17 cellular contexts compared by ENCODE assay signal in genomic region chrX:47489507-47490275, GRCh38. TPM values are rescaled to one million over a fixed set of nuclear protein-coding genes. Genes with fewer than 3 reads are reported as not detected.
A peak's percentile ranks its signal among the peaks of the same experiment; 100 is the strongest.
DNase-seq lines count a peak whose midpoint lies in the region; ATAC-seq and TF ChIP-seq lines count a peak whose summit lies in the region.
"Had no signal": no experiment of that assay in that cellular context is flagged by ENCODE, and none has a peak within 500 bp of the region (broad histone marks: within the 10 kb centered on the region; RNA-seq: fewer than 3 reads in every experiment).

No MANE protein-coding gene starts in this region.

- H3K36me3 ChIP-seq in heart left ventricle (no peaks in the 10 kb centered on the region), skeletal muscle tissue (ENCODE audit: control insufficient read depth in 3 of 3, insufficient read depth in 3 of 3, low read length in 3 of 3) (no peaks in the 10 kb centered on the region)
- H3K36me3 ChIP-seq: BE2C had no signal

- H3K4me3 Mint-ChIP-seq in osteocyte (ENCODE audit: unreplicated experiment): no peak overlapping the region

- DNase-seq in heart left ventricle (peak in 4 of 5 donors; percentile 35 to 66 (median 52)), left ventricle myocardium superior (peak; percentile 65), osteocyte (ENCODE audit: extremely low spot score, unreplicated experiment) (peak; percentile 19), GM19238 (ENCODE audit: insufficient read length, low spot score) (no peak)
- DNase-seq: BE2C; CD4-positive, alpha-beta memory T cell; DMS153; DND-41; GF-D8; GM23248 had no signal

- peaks cover 8% of the 10 kb centered on the region for H3K4me1 Mint-ChIP-seq in osteocyte (ENCODE audit: unreplicated experiment)

- H3K4me3 ChIP-seq in heart left ventricle (no peak overlapping the region), skeletal muscle tissue (ENCODE audit: low read length in 3 of 3) (peak overlapping the region in 2 of 3 donors; percentile 8 to 29)
- H3K4me3 ChIP-seq: A549, GM23248 had no signal

- TF ChIP-seq CTCF in heart left ventricle (IDR thresholded peaks at IDR 0.05) (no peak), osteocyte (IDR thresholded peaks at IDR 0.05) (no peak)

- ATAC-seq in heart left ventricle (peak; percentile 83 to 95 (median 85)), left ventricle myocardium superior (peak; percentile 94), GM18867 (IDR thresholded peaks at IDR 0.05; ENCODE audit: unreplicated experiment) (no peak), HG02973 (IDR thresholded peaks at IDR 0.05; ENCODE audit: unreplicated experiment) (no peak)
- ATAC-seq: A549, HCT116 had no signal

- 41 to 71% (median 64%) methylated on average over 6 of the region's 6 CpGs for WGBS in heart left ventricle, 4 donors

- H3K27ac ChIP-seq in heart left ventricle (peak overlapping the region in 10 of 12 donors; percentile 38 to 85 (median 68)), skeletal muscle tissue (ENCODE audit: low read depth, low read length) (peak overlapping the region; percentile 90)
- H3K27ac ChIP-seq: A549, C4-2B, GM23248, HL-60 had no signal

- peak overlapping the region; percentile 61 to 72 (median 70) for H3K9ac ChIP-seq in skeletal muscle tissue (ENCODE audit: low read depth in 1 of 3, low read length in 3 of 3)
- H3K9ac ChIP-seq: GM23248 had no signal

- H3K4me1 ChIP-seq in heart left ventricle (peaks cover 0 to 8% (median 0%) of the 10 kb centered on the region in 12 donors), skeletal muscle tissue (ENCODE audit: control insufficient read depth in 3 of 3, insufficient read depth in 3 of 3, low read length in 3 of 3) (peaks cover 8 to 17% (median 10%) of the 10 kb centered on the region in 3 donors)
- H3K4me1 ChIP-seq: BE2C had no signal

- H3K27ac Mint-ChIP-seq in osteocyte (ENCODE audit: unreplicated experiment): no peak overlapping the region

- intact Hi-C loops in heart left ventricle (cut with DNase I): no loop called here
- intact Hi-C loops in left ventricle myocardium superior (cut with micrococcal nuclease): no loop called here

- H3K9me3 Mint-ChIP-seq in osteocyte (ENCODE audit: unreplicated experiment): peaks cover 1% of the 10 kb centered on the region
- H3K9me3 Mint-ChIP-seq: CD4-positive, alpha-beta memory T cell had no signal

- no peaks in the 10 kb centered on the region for H3K27me3 Mint-ChIP-seq in osteocyte (ENCODE audit: unreplicated experiment)
- H3K27me3 Mint-ChIP-seq: CD4-positive, alpha-beta memory T cell had no signal

- no peaks in the 10 kb centered on the region for H3K36me3 Mint-ChIP-seq in osteocyte (ENCODE audit: unreplicated experiment)
- H3K36me3 Mint-ChIP-seq: CD4-positive, alpha-beta memory T cell had no signal

- H3K27me3 ChIP-seq in heart left ventricle (no peaks in the 10 kb centered on the region), skeletal muscle tissue (ENCODE audit: control insufficient read depth in 3 of 3, insufficient read depth in 3 of 3, low read length in 3 of 3) (no peaks in the 10 kb centered on the region)
- H3K27me3 ChIP-seq: BE2C had no signal

- no peak for TF ChIP-seq POLR2A in heart left ventricle (IDR thresholded peaks at IDR 0.05)

- H3K9me3 ChIP-seq in heart left ventricle (no peaks in the 10 kb centered on the region), skeletal muscle tissue (ENCODE audit: control insufficient read depth in 3 of 3, low read length in 3 of 3) (no peaks in the 10 kb centered on the region)
- H3K9me3 ChIP-seq: A549, BE2C had no signal

RNA-seq across cellular contexts. Expression of gene ZNF41, which starts 6.7 kb away (rescaled TPM):
- total RNA-seq in heart left ventricle (10 to 100 TPM; 10.3 to 19.6 (median 13.1) TPM), left ventricle myocardium superior (12.8 TPM), osteocyte (6.3 and 8.8 TPM in 2 replicates), skeletal muscle tissue (6.3 TPM)
- polyA plus RNA-seq in heart left ventricle: 1 to 10 TPM; 4.6 to 6.7 TPM

Comparison
In these comparisons a context has a peak if more than half of its experiments do, and no peak if none do; other contexts are left out.
1. ATAC-seq: peak in heart left ventricle (4 of 4) and left ventricle myocardium superior (single experiment); none in GM18867 (single experiment) and HG02973 (single experiment).
2. H3K4me3 ChIP-seq: peak in skeletal muscle tissue (2 of 3); none in heart left ventricle (0 of 12).